ENCODE assay signal across 8 cellular contexts in genomic region chr4:8534129-8534528, GRCh38. TPM values are rescaled to one million over a fixed set of nuclear protein-coding genes. Genes with fewer than 3 reads are reported as not detected.
A peak's percentile ranks its signal among the peaks of the same experiment; 100 is the strongest.
DNase-seq lines count a peak whose midpoint lies in the region; ATAC-seq and TF ChIP-seq lines count a peak whose summit lies in the region.

No MANE protein-coding gene starts in this region.

- no peak overlapping the region for H3K27ac ChIP-seq in gastrocnemius medialis

- in situ Hi-C loops in gastrocnemius medialis (cut with MboI; ENCODE audit: low sequenced_read_pairs in 4 of 4): no loop called here

- no peaks in the 10 kb centered on the region for H3K27me3 ChIP-seq in adipocyte (replicated peaks; ENCODE audit: control insufficient read depth, insufficient read depth, low read length)
- peaks cover 0 to 3% (median 0%) of the 10 kb centered on the region in 3 donors for H3K27me3 ChIP-seq in gastrocnemius medialis

- no peaks in the 10 kb centered on the region for H3K36me3 ChIP-seq in adipocyte (ENCODE audit: control insufficient read depth, insufficient read depth, low read length, severe bottlenecking)
- no peaks in the 10 kb centered on the region for H3K36me3 ChIP-seq in gastrocnemius medialis

- H3K9me3 ChIP-seq in adipocyte (ENCODE audit: control insufficient read depth, low read length): peaks cover 6% of the 10 kb centered on the region
- no peaks in the 10 kb centered on the region for H3K9me3 ChIP-seq in gastrocnemius medialis

- TF ChIP-seq POLR2A in gastrocnemius medialis (IDR thresholded peaks at IDR 0.05): no peak

- ATAC-seq in HG03025 (IDR thresholded peaks at IDR 0.05; ENCODE audit: low FRiP score, unreplicated experiment): peak; percentile 75
- ATAC-seq in gastrocnemius medialis: no peak

- intact Hi-C loops in gastrocnemius medialis (cut with DNase I; ENCODE audit: low total_unique reads): no loop called here

- H3K4me1 ChIP-seq in adipocyte (ENCODE audit: control insufficient read depth, insufficient read depth, low read length) (peaks cover 12% of the 10 kb centered on the region), gastrocnemius medialis (no peaks in the 10 kb centered on the region)

- peak overlapping the region; percentile 30 for H3K9ac ChIP-seq in adipocyte (ENCODE audit: low read length)

- no peak for TF ChIP-seq CTCF in gastrocnemius medialis (IDR thresholded peaks at IDR 0.05 in 4 of 5, conservative IDR thresholded peaks at IDR 0.05 in 1 of 5)

- DNase-seq in GM19238 (ENCODE audit: insufficient read length, low spot score): peak; percentile 41
- DNase-seq in adipocyte (ENCODE audit: low read depth): peak; percentile 70
- DNase-seq in lung microvascular endothelial cell (ENCODE audit: low read depth in 2 of 2): peak; percentile 44 to 52
- DNase-seq in NCI-H524 (lab: John Stamatoyannopoulos, UW): no peak
- DNase-seq in gastrocnemius medialis: no peak
- no peak for DNase-seq in SKM-1 treated with dmso at 0.1 percent for 144 hours (lab: John Stamatoyannopoulos, UW; ENCODE audit: unreplicated experiment)
- DNase-seq in COR-L47 (lab: John Stamatoyannopoulos, UW): no peak

- H3K4me3 ChIP-seq in adipocyte (ENCODE audit: low read length): no peak overlapping the region
- no peak overlapping the region for H3K4me3 ChIP-seq in gastrocnemius medialis

RNA-seq across cellular contexts. Expression of gene GPR78, which starts 46.1 kb away (rescaled TPM):
- total RNA-seq in lung microvascular endothelial cell (not detected in 2 replicates), gastrocnemius medialis (not detected)

RNA-seq across cellular contexts. Expression of gene CPZ, which starts 58.4 kb away (rescaled TPM):
- not detected in 2 replicates for total RNA-seq in lung microvascular endothelial cell
- not detected for total RNA-seq in gastrocnemius medialis

Comparison
In these comparisons a context has a peak if more than half of its experiments do, and no peak if none do; other contexts are left out.
1. DNase-seq: peak in GM19238 (single experiment), adipocyte (single experiment) and lung microvascular endothelial cell (2 of 2); none in NCI-H524 (0 of 2), gastrocnemius medialis (0 of 2), SKM-1 treated with dmso at 0.1 percent for 144 hours (single experiment) and COR-L47 (single experiment).